14 cellular contexts compared by ENCODE assay signal in the genomic region with DNA sequence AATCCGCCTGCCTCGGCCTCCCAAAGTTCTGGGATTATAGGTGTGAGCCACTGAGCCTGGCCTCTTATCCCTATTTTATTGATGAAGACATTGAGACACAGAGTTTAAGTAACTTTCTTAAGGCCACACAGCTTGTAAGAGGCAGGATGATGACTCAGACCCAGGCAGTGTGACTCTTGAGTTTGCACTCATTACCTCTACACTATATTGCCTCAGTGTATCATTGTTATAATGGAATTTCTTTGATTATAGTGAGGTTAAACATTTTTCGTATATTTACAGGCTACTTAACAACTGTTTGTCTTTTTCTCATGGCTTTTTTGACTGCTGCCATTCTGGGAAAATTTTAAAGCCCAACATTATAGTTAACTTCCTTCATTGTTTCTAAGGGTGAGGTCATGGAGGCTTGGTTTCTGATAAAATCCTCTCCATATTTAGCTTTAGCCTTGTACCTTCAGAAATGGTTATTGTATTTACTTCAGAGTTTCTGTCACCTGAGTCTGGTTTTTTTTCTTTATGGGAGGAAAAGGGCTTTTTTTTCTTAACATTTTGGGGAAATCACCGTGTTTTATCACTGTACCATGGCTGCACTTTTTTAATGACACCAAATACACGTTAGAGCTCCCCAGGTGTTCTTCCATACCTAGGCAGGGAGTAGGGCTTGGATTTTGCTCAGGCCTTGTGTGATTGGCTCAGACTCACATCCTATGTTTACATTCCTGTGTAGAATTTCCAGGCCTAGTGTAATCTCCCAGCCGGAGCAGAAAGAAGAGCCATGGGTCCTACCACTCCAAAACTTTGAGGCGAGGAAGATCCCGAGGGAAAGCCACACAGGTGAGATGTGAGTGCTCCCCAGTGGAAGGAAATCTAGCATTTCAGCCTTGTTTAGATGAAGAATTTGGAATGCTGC. TPM values are rescaled to one million over a fixed set of nuclear protein-coding genes. Genes with fewer than 3 reads are reported as not detected.
A peak's percentile ranks its signal among the peaks of the same experiment; 100 is the strongest.
DNase-seq lines count a peak whose midpoint lies in the region; TF ChIP-seq lines count a peak whose summit lies in the region.
"Had no signal": no experiment of that assay in that cellular context is flagged by ENCODE, and none has a peak within 500 bp of the region (broad histone marks: within the 10 kb centered on the region; RNA-seq: fewer than 3 reads in every experiment).

No MANE protein-coding gene starts in this region.

- H3K36me3 ChIP-seq in brain microvascular endothelial cell (replicated peaks): no peaks in the 10 kb centered on the region
- no peaks in the 10 kb centered on the region for H3K36me3 ChIP-seq in mesendoderm (ENCODE audit: control insufficient read depth, insufficient read depth, low read length)
- H3K36me3 ChIP-seq in suprapubic skin: peaks cover 10% of the 10 kb centered on the region

- H3K9me3 Mint-ChIP-seq in CD14-positive monocyte: no peaks in the 10 kb centered on the region

- H3K23ac ChIP-seq in mesendoderm (ENCODE audit: low read length): no peak overlapping the region

- in situ Hi-C loops in brain microvascular endothelial cell (cut with HindIII; ENCODE audit: low pct_ligation_motif_present, low sequenced_read_pairs): no loop called here

- H3K4ac ChIP-seq in mesendoderm (ENCODE audit: low read depth, low read length): no peak overlapping the region

- peak overlapping the region in 1 of 7 donors; percentile 40 for H3K27ac Mint-ChIP-seq in CD14-positive monocyte
- H3K27ac Mint-ChIP-seq: activated CD8-positive, alpha-beta memory T cell treated with anti-CD3 and anti-CD28 coated beads, Interleukin-2, amount 10 ng/mL, durations not matched to agents 7 days and 5 days had no signal

- no peak overlapping the region for H2BK5ac ChIP-seq in mesendoderm (ENCODE audit: low read length)

- no peak overlapping the region for H3K56ac ChIP-seq in mesendoderm (ENCODE audit: low read length)

- no peak overlapping the region for H2BK120ac ChIP-seq in mesendoderm (ENCODE audit: low read depth, low read length)

- peak overlapping the region in 1 of 2 donors; percentile 16 for H3K4me3 Mint-ChIP-seq in CD14-positive monocyte
- H3K4me3 Mint-ChIP-seq: activated CD8-positive, alpha-beta memory T cell treated with anti-CD3 and anti-CD28 coated beads, Interleukin-2, amount 10 ng/mL, durations not matched to agents 7 days and 5 days had no signal

- DNase-seq in DMS53 (lab: John Stamatoyannopoulos, UW) (peak; percentile 9), DMS53 treated with DMSO at 0.1 percent for 48 hours (lab: John Stamatoyannopoulos, UW; ENCODE audit: unreplicated experiment) (no peak), M059J (ENCODE audit: low read depth) (peak; percentile 66), brain microvascular endothelial cell (peak; percentile 45), mesendoderm (peak; percentile 31), suprapubic skin (ENCODE audit: low spot score in 2 of 2) (no peak), CD14-positive monocyte (ENCODE audit: low spot score) (no peak), dorsolateral prefrontal cortex (no peak)
- DNase-seq: activated CD8-positive, alpha-beta memory T cell treated with anti-CD3 and anti-CD28 coated beads, Interleukin-2, amount 10 ng/mL, durations not matched to agents 7 days and 5 days; DMS153; NCI-H524; SW 1271 had no signal

- no peaks in the 10 kb centered on the region for H3K79me2 ChIP-seq in mesendoderm (ENCODE audit: control insufficient read depth, insufficient read depth, low read length)

- TF ChIP-seq CTCF in brain microvascular endothelial cell (IDR thresholded peaks at IDR 0.05; ENCODE audit: low read depth, low read length, missing control alignments) (no peak), suprapubic skin (IDR thresholded peaks at IDR 0.05) (no peak), CD14-positive monocyte (IDR thresholded peaks at IDR 0.05) (no peak), dorsolateral prefrontal cortex (IDR thresholded peaks at IDR 0.05 in 54 of 56, conservative IDR thresholded peaks at IDR 0.05 in 2 of 56; ENCODE audit: low read depth in 1 of 56, partially characterized antibody in 56 of 56) (no peak)

- H3K9me3 ChIP-seq in suprapubic skin: no peaks in the 10 kb centered on the region
- H3K9me3 ChIP-seq: tibial nerve had no signal

- H3K4me1 ChIP-seq in mesendoderm (ENCODE audit: control insufficient read depth, low read depth, low read length): peaks cover 3% of the 10 kb centered on the region
- peaks cover 20% of the 10 kb centered on the region for H3K4me1 ChIP-seq in suprapubic skin

- H4K8ac ChIP-seq in mesendoderm (ENCODE audit: low read depth, low read length): no peak overlapping the region

- H3K36me3 Mint-ChIP-seq in CD14-positive monocyte: peaks cover 2 to 8% of the 10 kb centered on the region in 2 donors
- H3K36me3 Mint-ChIP-seq: activated CD8-positive, alpha-beta memory T cell treated with anti-CD3 and anti-CD28 coated beads, Interleukin-2, amount 10 ng/mL, durations not matched to agents 7 days and 5 days had no signal

- peaks cover 0 to 2% (median 0%) of the 10 kb centered on the region in 3 donors for H3K27me3 Mint-ChIP-seq in CD14-positive monocyte (ENCODE audit: low read depth in 3 of 3)
- H3K27me3 Mint-ChIP-seq: activated CD8-positive, alpha-beta memory T cell treated with anti-CD3 and anti-CD28 coated beads, Interleukin-2, amount 10 ng/mL, durations not matched to agents 7 days and 5 days had no signal

- no peak overlapping the region for H2AK5ac ChIP-seq in mesendoderm (ENCODE audit: low read length)

- no peak for TF ChIP-seq EP300 in suprapubic skin (IDR thresholded peaks at IDR 0.05)

- intact Hi-C loops in CD14-positive monocyte (cut with micrococcal nuclease): no loop called here
- intact Hi-C loops in dorsolateral prefrontal cortex (cut with DNase I): no loop called here

- no CpG with 5 or more reads among the region's 8 CpGs for WGBS in mesendoderm (ENCODE audit: extremely low coverage, insufficient coverage, low lambda C conversion rate)
- WGBS in suprapubic skin: 86% methylated on average over 8 of the region's 8 CpGs

- no peak overlapping the region for H2BK15ac ChIP-seq in mesendoderm (replicated peaks; ENCODE audit: low read depth)

- H3K79me1 ChIP-seq in mesendoderm (ENCODE audit: low read length): no peaks in the 10 kb centered on the region

- H3K9ac ChIP-seq in mesendoderm (ENCODE audit: low read length): no peak overlapping the region

- no peak overlapping the region for H3K27ac ChIP-seq in brain microvascular endothelial cell
- no peak overlapping the region for H3K27ac ChIP-seq in mesendoderm (ENCODE audit: low read depth, low read length)
- H3K27ac ChIP-seq in suprapubic skin: no peak overlapping the region
- H3K27ac ChIP-seq in dorsolateral prefrontal cortex: no peak overlapping the region
- H3K27ac ChIP-seq: 22Rv1, tibial nerve had no signal

- H3K27me3 ChIP-seq in brain microvascular endothelial cell (replicated peaks): no peaks in the 10 kb centered on the region
- H3K27me3 ChIP-seq in mesendoderm (ENCODE audit: insufficient read depth, low read length, poor library complexity): no peaks in the 10 kb centered on the region
- no peaks in the 10 kb centered on the region for H3K27me3 ChIP-seq in suprapubic skin
- no peaks in the 10 kb centered on the region for H3K27me3 ChIP-seq in dorsolateral prefrontal cortex
- H3K27me3 ChIP-seq: tibial nerve had no signal

- no peak for TF ChIP-seq POLR2A in suprapubic skin (IDR thresholded peaks at IDR 0.05)

- H3K4me2 ChIP-seq in mesendoderm (ENCODE audit: low read length): no peak overlapping the region

- H4K5ac ChIP-seq in mesendoderm (ENCODE audit: low read length): no peak overlapping the region

- no peak overlapping the region for H3K18ac ChIP-seq in mesendoderm (ENCODE audit: low read length)

- no peak overlapping the region for H3K4me3 ChIP-seq in brain microvascular endothelial cell (ENCODE audit: low read depth, low read length)
- no peak overlapping the region for H3K4me3 ChIP-seq in mesendoderm (ENCODE audit: low read length)
- H3K4me3 ChIP-seq in suprapubic skin: no peak overlapping the region
- no peak overlapping the region for H3K4me3 ChIP-seq in dorsolateral prefrontal cortex
- H3K4me3 ChIP-seq: tibial nerve had no signal

- peaks cover 19% of the 10 kb centered on the region for H3K4me1 Mint-ChIP-seq in CD14-positive monocyte

RNA-seq across cellular contexts. Expression of gene ZNF774, which starts 6.3 kb away (rescaled TPM):
- total RNA-seq in M059J (2014; rRNA removed; shearing (Covaris generic)): 1.6 and 1.7 TPM in 2 replicates
- 0.90 TPM for polyA plus RNA-seq in mesendoderm (2013, experiment 1 of 2)
- polyA plus RNA-seq in mesendoderm (2013, experiment 2 of 2): 1.0 TPM
- total RNA-seq in suprapubic skin: 1 to 10 TPM; 1.4 to 7.2 (median 3.2) TPM
- polyA plus RNA-seq in CD14-positive monocyte: under 1 TPM in 1 of 2 donors, not detected in 1; 0.12 TPM
- 10 to 100 TPM; 10.6 to 38.4 (median 20.8) TPM for total RNA-seq in dorsolateral prefrontal cortex

RNA-seq across cellular contexts. Expression of gene IQGAP1, which starts 29.7 kb away (rescaled TPM):
- 134 and 206 TPM in 2 replicates for total RNA-seq in M059J (2014; rRNA removed; shearing (Covaris generic))
- polyA plus RNA-seq in mesendoderm (2013, experiment 1 of 2): 126 TPM
- 136 TPM for polyA plus RNA-seq in mesendoderm (2013, experiment 2 of 2)
- total RNA-seq in suprapubic skin: 100 to 1,000 TPM; 206 to 448 (median 215) TPM
- 100 to 1,000 TPM; 207 to 276 TPM for polyA plus RNA-seq in CD14-positive monocyte
- total RNA-seq in dorsolateral prefrontal cortex: 100 to 1,000 TPM in 44 of 120 experiments, 10 to 100 TPM in 76; 41.1 to 286 (median 89.8) TPM

Comparison
In these comparisons a context has a peak if more than half of its experiments do, and no peak if none do; other contexts are left out.
1. DNase-seq: peak in DMS53 (single experiment), M059J (single experiment), brain microvascular endothelial cell (single experiment) and mesendoderm (single experiment); none in DMS53 treated with DMSO at 0.1 percent for 48 hours (single experiment), suprapubic skin (0 of 2), CD14-positive monocyte (single experiment) and dorsolateral prefrontal cortex (0 of 10).